Comparison of ENCODE assay signal across 29 cellular contexts in genomic region chr10:26640391-26640790, GRCh38.
"Had no signal": no experiment of that assay in that cellular context is flagged by ENCODE, and none has a peak within 500 bp of the region (broad histone marks: within the 10 kb centered on the region; RNA-seq: fewer than 3 reads in every experiment).

No MANE protein-coding gene starts in this region.

- H3K27ac Mint-ChIP-seq: effector memory CD8-positive, alpha-beta T cell; endodermal cell had no signal

- ATAC-seq: effector memory CD8-positive, alpha-beta T cell; esophagus mucosa; foreskin keratinocyte; gastrocnemius medialis; gastroesophageal sphincter; heart left ventricle; heart right ventricle had no signal

- H3K4me1 ChIP-seq: colonic mucosa, esophagus muscularis mucosa, esophagus squamous epithelium, foreskin keratinocyte, gastrocnemius medialis, gastroesophageal sphincter, heart left ventricle, heart right ventricle had no signal

- H3K9me3 ChIP-seq: colonic mucosa, esophagus muscularis mucosa, esophagus squamous epithelium, gastrocnemius medialis had no signal

- H3K36me3 ChIP-seq: colonic mucosa, esophagus muscularis mucosa, esophagus squamous epithelium, gastrocnemius medialis, gastroesophageal sphincter, heart left ventricle, heart right ventricle had no signal

- H3K4me3 ChIP-seq: colonic mucosa, coronary artery, dorsolateral prefrontal cortex, esophagus muscularis mucosa, esophagus squamous epithelium, gastrocnemius medialis, gastroesophageal sphincter, heart left ventricle, heart right ventricle had no signal

- H3K4me3 Mint-ChIP-seq: dendritic cell treated with granulocyte-macrophage colony-stimulating factor and Interleukin-4, amounts not matched to agents 40 ng/mL and 50 ng/mL, for 4 days; effector memory CD8-positive, alpha-beta T cell; endodermal cell had no signal

- DNase-seq: colonic mucosa; cortex of kidney; dermis blood vessel endothelial cell; dorsolateral prefrontal cortex; effector CD4-positive, alpha-beta T cell; effector CD8-positive, alpha-beta T cell; effector memory CD4-positive, alpha-beta T cell; effector memory CD8-positive, alpha-beta T cell; erythroblast; esophagus squamous epithelium; foreskin fibroblast; foreskin keratinocyte; foreskin melanocyte; gastrocnemius medialis; glutamatergic neuron; head of caudate nucleus; heart left ventricle; heart right ventricle had no signal

- H3K27me3 Mint-ChIP-seq: dendritic cell treated with granulocyte-macrophage colony-stimulating factor and Interleukin-4, amounts not matched to agents 40 ng/mL and 50 ng/mL, for 4 days had no signal

- H3K27me3 ChIP-seq: colonic mucosa, esophagus muscularis mucosa, esophagus squamous epithelium, foreskin keratinocyte, gastrocnemius medialis, gastroesophageal sphincter, heart left ventricle, heart right ventricle had no signal

- H3K4me1 Mint-ChIP-seq: endodermal cell had no signal

- H3K27ac ChIP-seq: colonic mucosa, coronary artery, dorsolateral prefrontal cortex, epithelial cell of prostate, esophagus muscularis mucosa, esophagus squamous epithelium, foreskin keratinocyte, gastrocnemius medialis, gastroesophageal sphincter, heart left ventricle, heart right ventricle had no signal

- H3K9me3 Mint-ChIP-seq: effector memory CD8-positive, alpha-beta T cell; endodermal cell had no signal

- FAIRE-seq: colon, endometrium, endothelial cell of umbilical vein, frontal cortex had no signal
